In the genomic region with DNA sequence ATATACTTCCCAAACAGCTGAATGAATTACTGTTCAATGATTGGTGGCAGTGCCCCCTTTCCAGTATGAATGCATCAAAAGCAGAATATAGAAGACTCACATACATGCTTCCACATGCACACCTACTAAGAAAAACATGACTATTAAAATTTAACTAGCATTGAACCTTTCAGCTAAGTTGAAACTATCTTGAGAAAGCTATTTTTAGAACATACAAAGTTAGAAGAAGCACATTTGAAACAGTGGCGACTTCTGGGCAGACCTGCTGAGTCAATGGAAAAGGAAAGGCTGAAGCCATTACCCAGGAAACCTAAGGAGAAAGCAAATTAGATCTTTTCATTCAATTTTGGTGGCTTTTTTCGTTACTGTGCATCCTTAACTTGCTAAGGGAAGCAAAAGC, we compare ENCODE assay signal across 1 cellular context.
TF ChIP-seq lines count a peak whose summit lies in the region.

No MANE protein-coding gene starts in this region.

TF ChIP-seq in GM12878, 131 proteins besides CTCF, POLR2A, EP300 and RAD21 (continued from another document):
- TF ChIP-seq CBX3 (IDR thresholded peaks at IDR 0.05; ENCODE audit: borderline replicate concordance, low read depth) (no peak), ZSCAN29 (IDR thresholded peaks at IDR 0.05) (no peak), ZNF384 (IDR thresholded peaks at IDR 0.05; ENCODE audit: borderline replicate concordance, low read depth, low read length) (no peak)
- TF ChIP-seq, protein P1, sequence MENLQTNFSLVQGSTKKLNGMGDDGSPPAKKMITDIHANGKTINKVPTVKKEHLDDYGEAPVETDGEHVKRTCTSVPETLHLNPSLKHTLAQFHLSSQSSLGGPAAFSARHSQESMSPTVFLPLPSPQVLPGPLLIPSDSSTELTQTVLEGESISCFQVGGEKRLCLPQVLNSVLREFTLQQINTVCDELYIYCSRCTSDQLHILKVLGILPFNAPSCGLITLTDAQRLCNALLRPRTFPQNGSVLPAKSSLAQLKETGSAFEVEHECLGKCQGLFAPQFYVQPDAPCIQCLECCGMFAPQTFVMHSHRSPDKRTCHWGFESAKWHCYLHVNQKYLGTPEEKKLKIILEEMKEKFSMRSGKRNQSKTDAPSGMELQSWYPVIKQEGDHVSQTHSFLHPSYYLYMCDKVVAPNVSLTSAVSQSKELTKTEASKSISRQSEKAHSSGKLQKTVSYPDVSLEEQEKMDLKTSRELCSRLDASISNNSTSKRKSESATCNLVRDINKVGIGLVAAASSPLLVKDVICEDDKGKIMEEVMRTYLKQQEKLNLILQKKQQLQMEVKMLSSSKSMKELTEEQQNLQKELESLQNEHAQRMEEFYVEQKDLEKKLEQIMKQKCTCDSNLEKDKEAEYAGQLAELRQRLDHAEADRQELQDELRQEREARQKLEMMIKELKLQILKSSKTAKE (IDR thresholded peaks at IDR 0.05; ENCODE audit: low read depth, poor library complexity, severe bottlenecking), result no peak
